In genomic region chr3:129069313-129070085, GRCh38 we compare ENCODE assay signal across 13 cellular contexts. TPM values are rescaled to one million over a fixed set of nuclear protein-coding genes. Genes with fewer than 3 reads are reported as not detected.
"Had no signal": no experiment of that assay in that cellular context is flagged by ENCODE, and none has a peak within 500 bp of the region (broad histone marks: within the 10 kb centered on the region; RNA-seq: fewer than 3 reads in every experiment).

No MANE protein-coding gene starts in this region.

RNA-seq across cellular contexts. Expression of gene GP9, which starts 8.9 kb away (rescaled TPM):
- total RNA-seq: adrenal gland, aorta, body of pancreas, dermis microvascular lymphatic vessel endothelial cell, gastroesophageal sphincter, hepatocyte, mammary epithelial cell, mucosa of gallbladder, omental fat pad, pulmonary artery endothelial cell, right atrium auricular region, smooth muscle cell had no signal
- polyA plus RNA-seq: aorta, hepatocyte, keratinocyte, mammary epithelial cell, smooth muscle cell had no signal
